ENCODE assay signal across 10 cellular contexts in genomic region chr17:77476498-77476897, GRCh38.
DNase-seq lines count a peak whose midpoint lies in the region; TF ChIP-seq lines count a peak whose summit lies in the region.
"Had no signal": no experiment of that assay in that cellular context is flagged by ENCODE, and none has a peak within 500 bp of the region (broad histone marks: within the 10 kb centered on the region; RNA-seq: fewer than 3 reads in every experiment).

No MANE protein-coding gene starts in this region.

- H3K4me3 ChIP-seq in muscle layer of colon (ENCODE audit: low read depth in 1 of 2, low read length in 2 of 2) (no peak overlapping the region), thyroid gland (replicated peaks in 1 of 3) (no peak overlapping the region)
- H3K4me3 ChIP-seq: A549 had no signal

- H3K36me3 ChIP-seq in muscle layer of colon (ENCODE audit: insufficient read depth, low read length) (no peaks in the 10 kb centered on the region), thyroid gland (no peaks in the 10 kb centered on the region)

- no peaks in the 10 kb centered on the region for H3K27me3 ChIP-seq in muscle layer of colon (ENCODE audit: control insufficient read depth in 1 of 2, insufficient read depth in 2 of 2, low read length in 2 of 2)
- H3K27me3 ChIP-seq in thyroid gland, result no peaks in the 10 kb centered on the region

- peak overlapping the region; percentile 31 for H3K27ac Mint-ChIP-seq in activated CD4-positive, alpha-beta T cell treated with anti-CD3 and anti-CD28 coated beads, Interleukin-2, amount 10 ng/mL, durations not matched to agents 7 days and 5 days

- peaks cover 70% of the 10 kb centered on the region for H3K36me3 Mint-ChIP-seq in activated CD4-positive, alpha-beta T cell treated with anti-CD3 and anti-CD28 coated beads, Interleukin-2, amount 10 ng/mL, durations not matched to agents 7 days and 5 days (ENCODE audit: low read depth)

- H3K4me3 Mint-ChIP-seq in activated CD4-positive, alpha-beta T cell treated with anti-CD3 and anti-CD28 coated beads, Interleukin-2, amount 10 ng/mL, durations not matched to agents 7 days and 5 days, result no peak overlapping the region

- H3K4me1 Mint-ChIP-seq in activated CD4-positive, alpha-beta T cell treated with anti-CD3 and anti-CD28 coated beads, Interleukin-2, amount 10 ng/mL, durations not matched to agents 7 days and 5 days, result peaks cover 82% of the 10 kb centered on the region

- no peak for TF ChIP-seq POLR2A in thyroid gland (IDR thresholded peaks at IDR 0.05)

- WGBS in thyroid gland, 2 donors, result 99 to 100% methylated on average over 8 of the region's 8 CpGs

- H3K4me1 ChIP-seq in muscle layer of colon (ENCODE audit: insufficient read depth, low read length), result peaks cover 99% of the 10 kb centered on the region
- peaks cover 61 to 80% of the 10 kb centered on the region in 2 donors for H3K4me1 ChIP-seq in thyroid gland

- no peaks in the 10 kb centered on the region for H3K27me3 Mint-ChIP-seq in activated CD4-positive, alpha-beta T cell treated with anti-CD3 and anti-CD28 coated beads, Interleukin-2, amount 10 ng/mL, durations not matched to agents 7 days and 5 days

- intact Hi-C loops in thyroid gland (cut with DNase I), result no loop called here

- no peaks in the 10 kb centered on the region for H3K9me3 Mint-ChIP-seq in activated CD4-positive, alpha-beta T cell treated with anti-CD3 and anti-CD28 coated beads, Interleukin-2, amount 10 ng/mL, durations not matched to agents 7 days and 5 days

- H3K9ac ChIP-seq in muscle layer of colon (ENCODE audit: low read length), result no peak overlapping the region

- TF ChIP-seq CTCF in thyroid gland (IDR thresholded peaks at IDR 0.05), result no peak

- H3K9me3 ChIP-seq in muscle layer of colon (ENCODE audit: low read length) (no peaks in the 10 kb centered on the region), thyroid gland (no peaks in the 10 kb centered on the region)
- H3K9me3 ChIP-seq: A549 had no signal

- H3K27ac ChIP-seq in cingulate gyrus (ENCODE audit: low read depth, low read length) (peak overlapping the region; percentile 20), muscle layer of colon (ENCODE audit: low read depth, low read length) (peak overlapping the region; percentile 78), thyroid gland (peak overlapping the region in 2 of 3 donors; percentile 65 to 76)
- H3K27ac ChIP-seq: A549 had no signal

- no peak for DNase-seq in activated CD4-positive, alpha-beta T cell treated with anti-CD3 and anti-CD28 coated beads, Interleukin-2, amount 10 ng/mL, durations not matched to agents 7 days and 5 days
- no peak for DNase-seq in activated CD4-positive, alpha-beta T cell treated with anti-CD3 and anti-CD28 coated beads for 1 hour
- DNase-seq in thyroid gland (no peak), DMS153 treated with DMSO at 0.1 percent for 48 hours (lab: John Stamatoyannopoulos, UW; ENCODE audit: unreplicated experiment) (no peak), activated gamma-delta T cell (lab: John Stamatoyannopoulos, UW) (no peak), C1 segment of cervical spinal cord (lab: John Stamatoyannopoulos, UW) (no peak)
- DNase-seq: NCI-H774 had no signal

- CTCF ChIA-PET in activated CD4-positive, alpha-beta T cell treated with anti-CD3 and anti-CD28 coated beads, Interleukin-2, amount 10 ng/mL, durations not matched to agents 7 days and 5 days (lab: Charles Lee), result interaction anchor here (1.5 kb wide), 2 partner anchors 17 to 76 kb away, joined by 4 to 5 read pairs; no protein-coding TSS in a partner anchor

- POLR2A ChIA-PET in activated CD4-positive, alpha-beta T cell treated with anti-CD3 and anti-CD28 coated beads, Interleukin-2, amount 10 ng/mL, durations not matched to agents 7 days and 5 days (lab: Charles Lee), result no interaction called here

Comparison
In these comparisons a context has a peak if more than half of its experiments do, and no peak if none do; other contexts are left out.
1. H3K27ac ChIP-seq: peak in every context shown above with its lines; median percentile 78 in muscle layer of colon; 70 in thyroid gland; 20 in cingulate gyrus.